In the genomic region with DNA sequence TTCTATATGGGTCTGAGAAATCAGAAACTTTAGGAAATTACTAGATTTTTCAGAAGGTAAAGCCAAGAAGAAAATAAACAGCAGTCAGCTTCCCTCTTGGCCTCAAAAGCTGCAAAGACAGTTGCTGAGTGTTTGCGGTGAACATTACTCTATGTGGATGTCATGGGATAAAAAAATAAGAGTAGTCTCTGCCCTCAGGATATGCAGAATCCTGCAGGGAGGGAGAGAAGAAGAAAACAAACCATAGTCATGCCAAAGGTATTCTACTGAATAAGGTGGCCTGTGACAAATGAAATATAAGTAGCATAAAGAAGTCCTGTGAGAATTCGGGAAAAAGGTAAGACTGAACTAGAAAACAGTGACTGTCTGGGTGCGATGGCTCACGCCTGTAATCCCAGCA, we compare ENCODE assay signal across 13 cellular contexts. TPM values are rescaled to one million over a fixed set of nuclear protein-coding genes. Genes with fewer than 3 reads are reported as not detected.
A peak's percentile ranks its signal among the peaks of the same experiment; 100 is the strongest.
DNase-seq lines count a peak whose midpoint lies in the region; ATAC-seq, FAIRE-seq and TF ChIP-seq lines count a peak whose summit lies in the region.
"Had no signal": no experiment of that assay in that cellular context is flagged by ENCODE, and none has a peak within 500 bp of the region (broad histone marks: within the 10 kb centered on the region; RNA-seq: fewer than 3 reads in every experiment).

No MANE protein-coding gene starts in this region.

- H3K36me3 ChIP-seq in suprapubic skin = peaks cover 63% of the 10 kb centered on the region

- FAIRE-seq in HTR-8/SVneo (lab: Jason Lieb, UNC) = no peak
- FAIRE-seq: K562 had no signal

- peaks cover 8 to 55% of the 10 kb centered on the region in 2 donors for H3K36me3 Mint-ChIP-seq in activated T-cell treated with anti-CD3 and anti-CD28 coated beads, Interleukin-2, amount 50 U/mL, for 72 hours (ENCODE audit: insufficient read depth in 2 of 2)
- peaks cover 54% of the 10 kb centered on the region for H3K36me3 Mint-ChIP-seq in activated CD4-positive, alpha-beta memory T cell treated with anti-CD3 and anti-CD28 coated beads, Interleukin-2, amount 10 ng/mL, durations not matched to agents 7 days and 5 days (ENCODE audit: low read depth)
- H3K36me3 Mint-ChIP-seq in effector memory CD8-positive, alpha-beta T cell (ENCODE audit: insufficient read depth) = peaks cover 58% of the 10 kb centered on the region
- peaks cover 53% of the 10 kb centered on the region for H3K36me3 Mint-ChIP-seq in stimulated activated memory B cell treated with anti-CD40 and anti-IgM and Interleukin-4, amounts not matched to agents 10 μg/mL and 1 μg/mL and 100 μg/mL, for 72 hours

- no peak overlapping the region for H3K4me3 ChIP-seq in suprapubic skin
- H3K4me3 ChIP-seq: K562, skin epidermis had no signal

- TF ChIP-seq POLR2A in suprapubic skin (IDR thresholded peaks at IDR 0.05) = no peak

- no peak for DNase-seq in activated T-cell treated with anti-CD3 and anti-CD28 coated beads, Interleukin-2, amount 50 U/mL, for 72 hours
- DNase-seq in activated T-cell treated with anti-CD3 and anti-CD28 coated beads, Interleukin-2, amount 50 U/mL, for 1 hour = no peak
- DNase-seq in activated CD4-positive, alpha-beta memory T cell treated with anti-CD3 and anti-CD28 coated beads, Interleukin-2, amount 10 ng/mL, durations not matched to agents 7 days and 5 days = no peak
- DNase-seq in effector memory CD8-positive, alpha-beta T cell = no peak
- no peak for DNase-seq in suprapubic skin (ENCODE audit: low spot score in 2 of 2)
- no peak for DNase-seq in anterior cingulate cortex (lab: John Stamatoyannopoulos, UW)
- no peak for DNase-seq in HTR-8/SVneo (ENCODE audit: insufficient read length, low spot score)
- DNase-seq: DMS79 treated with DMSO at 0.1 percent for 48 hours, naive B cell, NCI-H2081 had no signal

- no peaks in the 10 kb centered on the region for H3K27me3 Mint-ChIP-seq in activated T-cell treated with anti-CD3 and anti-CD28 coated beads, Interleukin-2, amount 50 U/mL, for 72 hours (ENCODE audit: low read depth)
- no peaks in the 10 kb centered on the region for H3K27me3 Mint-ChIP-seq in activated CD4-positive, alpha-beta memory T cell treated with anti-CD3 and anti-CD28 coated beads, Interleukin-2, amount 10 ng/mL, durations not matched to agents 7 days and 5 days
- no peaks in the 10 kb centered on the region for H3K27me3 Mint-ChIP-seq in effector memory CD8-positive, alpha-beta T cell
- no peaks in the 10 kb centered on the region for H3K27me3 Mint-ChIP-seq in stimulated activated memory B cell treated with anti-CD40 and anti-IgM and Interleukin-4, amounts not matched to agents 10 μg/mL and 1 μg/mL and 100 μg/mL, for 72 hours
- H3K27me3 Mint-ChIP-seq: naive B cell had no signal

- H3K9me3 Mint-ChIP-seq in activated T-cell treated with anti-CD3 and anti-CD28 coated beads, Interleukin-2, amount 50 U/mL, for 72 hours = no peaks in the 10 kb centered on the region
- H3K9me3 Mint-ChIP-seq in activated CD4-positive, alpha-beta memory T cell treated with anti-CD3 and anti-CD28 coated beads, Interleukin-2, amount 10 ng/mL, durations not matched to agents 7 days and 5 days = no peaks in the 10 kb centered on the region
- no peaks in the 10 kb centered on the region for H3K9me3 Mint-ChIP-seq in effector memory CD8-positive, alpha-beta T cell
- no peaks in the 10 kb centered on the region for H3K9me3 Mint-ChIP-seq in stimulated activated memory B cell treated with anti-CD40 and anti-IgM and Interleukin-4, amounts not matched to agents 10 μg/mL and 1 μg/mL and 100 μg/mL, for 72 hours
- H3K9me3 Mint-ChIP-seq: naive B cell had no signal

- H3K27ac ChIP-seq in suprapubic skin = no peak overlapping the region

- ATAC-seq in activated T-cell treated with anti-CD3 and anti-CD28 coated beads, Interleukin-2, amount 50 U/mL, for 72 hours (replicated peaks in 1 of 2) = no peak
- no peak for ATAC-seq in effector memory CD8-positive, alpha-beta T cell (replicated peaks)
- no peak for ATAC-seq in stimulated activated memory B cell treated with anti-CD40 and anti-IgM and Interleukin-4, amounts not matched to agents 10 μg/mL and 1 μg/mL and 100 μg/mL, for 72 hours

- H3K9me3 ChIP-seq in suprapubic skin = no peaks in the 10 kb centered on the region

- peak overlapping the region; percentile 92 for H3K27ac Mint-ChIP-seq in activated T-cell treated with anti-CD3 and anti-CD28 coated beads, Interleukin-2, amount 50 U/mL, for 72 hours
- H3K27ac Mint-ChIP-seq in activated CD4-positive, alpha-beta memory T cell treated with anti-CD3 and anti-CD28 coated beads, Interleukin-2, amount 10 ng/mL, durations not matched to agents 7 days and 5 days = peak overlapping the region; percentile 76
- H3K27ac Mint-ChIP-seq in effector memory CD8-positive, alpha-beta T cell = peak overlapping the region; percentile 81 to 88
- H3K27ac Mint-ChIP-seq in stimulated activated memory B cell treated with anti-CD40 and anti-IgM and Interleukin-4, amounts not matched to agents 10 μg/mL and 1 μg/mL and 100 μg/mL, for 72 hours = peak overlapping the region; percentile 72

- peak overlapping the region; percentile 53 to 75 for H3K4me3 Mint-ChIP-seq in activated T-cell treated with anti-CD3 and anti-CD28 coated beads, Interleukin-2, amount 50 U/mL, for 72 hours
- H3K4me3 Mint-ChIP-seq in activated CD4-positive, alpha-beta memory T cell treated with anti-CD3 and anti-CD28 coated beads, Interleukin-2, amount 10 ng/mL, durations not matched to agents 7 days and 5 days = peak overlapping the region; percentile 10
- H3K4me3 Mint-ChIP-seq in effector memory CD8-positive, alpha-beta T cell = peak overlapping the region; percentile 67 to 68
- no peak overlapping the region for H3K4me3 Mint-ChIP-seq in stimulated activated memory B cell treated with anti-CD40 and anti-IgM and Interleukin-4, amounts not matched to agents 10 μg/mL and 1 μg/mL and 100 μg/mL, for 72 hours

- no peak for TF ChIP-seq EP300 in suprapubic skin (IDR thresholded peaks at IDR 0.05)

- 90% methylated on average over 4 of the region's 4 CpGs for whole genome bisulfite sequencing in suprapubic skin

- CTCF ChIA-PET in activated CD4-positive, alpha-beta memory T cell treated with anti-CD3 and anti-CD28 coated beads, Interleukin-2, amount 10 ng/mL, durations not matched to agents 7 days and 5 days (lab: Charles Lee) = interaction anchor here (1.4 kb wide), 2 partner anchors 11 to 86 kb away, joined by 3 to 8 read pairs; no protein-coding TSS in a partner anchor

- H3K27me3 ChIP-seq in suprapubic skin = no peaks in the 10 kb centered on the region

- H3K4me1 Mint-ChIP-seq in activated T-cell treated with anti-CD3 and anti-CD28 coated beads, Interleukin-2, amount 50 U/mL, for 72 hours (ENCODE audit: low read depth) = peaks cover 67% of the 10 kb centered on the region
- H3K4me1 Mint-ChIP-seq in activated CD4-positive, alpha-beta memory T cell treated with anti-CD3 and anti-CD28 coated beads, Interleukin-2, amount 10 ng/mL, durations not matched to agents 7 days and 5 days = peaks cover 59% of the 10 kb centered on the region
- H3K4me1 Mint-ChIP-seq in effector memory CD8-positive, alpha-beta T cell (ENCODE audit: low read depth in 2 of 2) = peaks cover 34 to 47% of the 10 kb centered on the region in 2 donors
- H3K4me1 Mint-ChIP-seq in stimulated activated memory B cell treated with anti-CD40 and anti-IgM and Interleukin-4, amounts not matched to agents 10 μg/mL and 1 μg/mL and 100 μg/mL, for 72 hours = peaks cover 35% of the 10 kb centered on the region

- TF ChIP-seq CTCF in suprapubic skin (IDR thresholded peaks at IDR 0.05) = no peak

- H3K4me1 ChIP-seq in suprapubic skin = no peaks in the 10 kb centered on the region

- POLR2A ChIA-PET in activated CD4-positive, alpha-beta memory T cell treated with anti-CD3 and anti-CD28 coated beads, Interleukin-2, amount 10 ng/mL, durations not matched to agents 7 days and 5 days (lab: Charles Lee) = interaction anchor here (0.9 to 4.9 kb wide), 5 partner anchors 9 to 329 kb away, joined by 3 to 47 read pairs (median 5); a partner anchor contains a TSS

RNA-seq across cellular contexts. Expression of a gene that starts 19.0 kb away (rescaled TPM):
- total RNA-seq in activated T-cell treated with anti-CD3 and anti-CD28 coated beads, Interleukin-2, amount 50 U/mL, for 72 hours = 100 to 1,000 TPM; 341 to 388 TPM
- 100 to 1,000 TPM; 204 to 214 TPM for total RNA-seq in activated CD4-positive, alpha-beta memory T cell treated with anti-CD3 and anti-CD28 coated beads, Interleukin-2, amount 10 ng/mL, durations not matched to agents 7 days and 5 days
- total RNA-seq in suprapubic skin = 10 to 100 TPM; 47.1 to 68.1 (median 50.7) TPM

RNA-seq across cellular contexts. Expression of a gene that starts 19.3 kb away (rescaled TPM):
- total RNA-seq in activated T-cell treated with anti-CD3 and anti-CD28 coated beads, Interleukin-2, amount 50 U/mL, for 72 hours = 10 to 100 TPM; 45.5 to 52.9 TPM
- 10 to 100 TPM; 78.4 to 84.0 TPM for total RNA-seq in activated CD4-positive, alpha-beta memory T cell treated with anti-CD3 and anti-CD28 coated beads, Interleukin-2, amount 10 ng/mL, durations not matched to agents 7 days and 5 days
- 10 to 100 TPM in 2 of 4 donors, 1 to 10 TPM in 2; 8.8 to 39.7 (median 18.1) TPM for total RNA-seq in suprapubic skin
